Comparison of ENCODE assay signal across 8 cellular contexts in the genomic region with DNA sequence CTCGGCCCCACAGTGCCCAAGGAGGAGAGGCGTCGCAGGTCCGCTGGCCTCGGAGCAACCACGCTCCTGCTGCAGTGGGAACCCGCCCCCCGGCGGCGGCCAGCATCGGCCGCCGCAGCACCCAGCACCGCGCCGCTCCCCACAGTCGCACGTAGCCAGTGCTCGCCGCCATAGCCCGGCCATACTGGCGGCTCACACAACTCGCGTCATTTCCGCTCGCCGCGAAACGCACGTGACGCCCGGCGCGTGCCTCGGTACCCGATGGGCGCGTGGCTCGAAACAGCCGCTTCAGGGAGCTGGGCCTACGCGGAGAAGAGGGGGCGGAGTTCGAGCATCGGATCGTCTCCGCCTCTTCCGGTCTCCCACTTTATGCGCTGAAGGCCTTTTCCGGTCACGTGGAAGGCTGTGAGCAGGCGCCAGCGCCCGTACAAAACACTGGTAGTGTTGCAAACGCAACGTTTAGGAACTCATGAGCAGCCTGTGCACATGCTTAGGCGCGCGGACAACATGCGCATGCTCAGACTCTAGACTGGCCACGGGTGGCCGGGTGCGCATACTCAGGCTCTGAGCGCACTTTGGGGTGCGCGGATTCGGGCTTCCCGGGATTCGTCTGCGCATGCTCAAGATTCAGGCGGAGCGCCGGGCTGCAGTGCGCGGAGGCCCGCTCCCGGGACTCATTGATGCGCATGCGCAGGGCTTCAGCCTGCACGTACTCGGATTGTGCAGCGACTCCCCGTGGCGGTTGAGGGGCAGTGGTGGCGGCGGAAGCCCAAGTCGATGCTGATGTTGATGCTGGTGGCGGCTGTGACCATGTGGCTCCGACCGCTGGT. TPM values are rescaled to one million over a fixed set of nuclear protein-coding genes. Genes with fewer than 3 reads are reported as not detected.
DNase-seq lines count a peak whose midpoint lies in the region; TF ChIP-seq lines count a peak whose summit lies in the region.

A gene with protein sequence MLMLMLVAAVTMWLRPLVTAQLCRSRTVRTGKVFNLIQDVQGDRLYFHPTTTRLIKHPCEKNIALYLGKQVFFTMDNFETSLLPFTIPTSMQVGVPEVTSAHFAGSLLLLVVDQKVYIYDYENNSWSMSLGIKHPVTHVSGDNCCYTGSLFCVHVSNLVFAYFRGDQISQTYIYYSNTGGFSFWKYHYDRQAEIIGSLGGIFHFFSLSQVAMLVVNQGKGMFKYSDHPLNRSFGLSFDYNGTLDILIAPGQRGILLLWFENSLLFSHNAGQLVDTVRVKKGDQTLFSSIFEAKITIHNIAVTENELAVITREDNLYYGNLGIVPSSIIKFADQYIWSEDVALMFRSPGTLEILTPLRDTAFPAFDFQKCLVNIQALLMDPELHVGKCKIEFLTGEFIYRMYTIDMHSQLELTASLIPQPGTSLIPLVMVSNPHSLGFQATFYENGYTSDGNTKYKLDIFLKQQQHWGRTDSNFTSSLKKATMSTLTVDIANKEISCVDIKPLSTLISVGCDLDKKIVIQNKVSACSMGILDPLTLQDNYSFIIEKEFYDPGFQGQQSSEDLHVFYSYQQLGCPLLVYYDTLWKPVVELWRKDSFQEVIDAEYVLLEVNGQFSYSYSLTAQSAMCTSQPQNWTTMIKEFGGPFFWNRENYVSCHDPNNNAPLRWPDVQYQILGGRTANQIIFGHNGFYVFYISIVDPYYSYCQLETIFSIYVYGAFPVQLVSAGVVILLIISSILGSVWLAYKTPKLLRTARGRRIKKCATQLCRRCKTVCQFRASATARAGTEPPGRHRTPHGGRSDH (plus strand): TSS at position 677 of the 830 bp plus-strand sequence. CDS start 101 bp downstream, at position 778.
A gene with protein sequence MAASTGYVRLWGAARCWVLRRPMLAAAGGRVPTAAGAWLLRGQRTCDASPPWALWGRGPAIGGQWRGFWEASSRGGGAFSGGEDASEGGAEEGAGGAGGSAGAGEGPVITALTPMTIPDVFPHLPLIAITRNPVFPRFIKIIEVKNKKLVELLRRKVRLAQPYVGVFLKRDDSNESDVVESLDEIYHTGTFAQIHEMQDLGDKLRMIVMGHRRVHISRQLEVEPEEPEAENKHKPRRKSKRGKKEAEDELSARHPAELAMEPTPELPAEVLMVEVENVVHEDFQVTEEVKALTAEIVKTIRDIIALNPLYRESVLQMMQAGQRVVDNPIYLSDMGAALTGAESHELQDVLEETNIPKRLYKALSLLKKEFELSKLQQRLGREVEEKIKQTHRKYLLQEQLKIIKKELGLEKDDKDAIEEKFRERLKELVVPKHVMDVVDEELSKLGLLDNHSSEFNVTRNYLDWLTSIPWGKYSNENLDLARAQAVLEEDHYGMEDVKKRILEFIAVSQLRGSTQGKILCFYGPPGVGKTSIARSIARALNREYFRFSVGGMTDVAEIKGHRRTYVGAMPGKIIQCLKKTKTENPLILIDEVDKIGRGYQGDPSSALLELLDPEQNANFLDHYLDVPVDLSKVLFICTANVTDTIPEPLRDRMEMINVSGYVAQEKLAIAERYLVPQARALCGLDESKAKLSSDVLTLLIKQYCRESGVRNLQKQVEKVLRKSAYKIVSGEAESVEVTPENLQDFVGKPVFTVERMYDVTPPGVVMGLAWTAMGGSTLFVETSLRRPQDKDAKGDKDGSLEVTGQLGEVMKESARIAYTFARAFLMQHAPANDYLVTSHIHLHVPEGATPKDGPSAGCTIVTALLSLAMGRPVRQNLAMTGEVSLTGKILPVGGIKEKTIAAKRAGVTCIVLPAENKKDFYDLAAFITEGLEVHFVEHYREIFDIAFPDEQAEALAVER (minus strand): TSS at position 186 of the 830 bp plus-strand sequence. CDS start 14 bp downstream, at position 172.

- H3K4me3 Mint-ChIP-seq in HFFc6, result peak within 1 kb of the TSS; percentile 97
- peak within 1 kb of the TSS; percentile 89 for H3K4me3 Mint-ChIP-seq in activated naive CD4-positive, alpha-beta T cell treated with anti-CD3 and anti-CD28 coated beads, Interleukin-2, amount 50 U/mL, for 24 hours

- TF ChIP-seq CTCF in GM10248 (IDR thresholded peaks at IDR 0.05; ENCODE audit: control extremely low read depth, extremely low read depth, low read depth, missing control alignments) (peak; percentile 93), HFFc6 (IDR thresholded peaks at IDR 0.05) (peak; percentile 86)

- H3K27ac ChIP-seq in temporal lobe (ENCODE audit: low read depth, low read length), result peak within 1 kb of the TSS; percentile 86

- DNase-seq in GM10248 (ENCODE audit: extremely low spot score) (peak; percentile 100), HFFc6 (peak; percentile 98), NAMALWA (ENCODE audit: low spot score) (peak; percentile 99), SK-N-DZ (ENCODE audit: low spot score) (peak; percentile 98), globus pallidus (ENCODE audit: low spot score) (peak; percentile 99), nucleus accumbens (lab: John Stamatoyannopoulos, UW) (peak; percentile 65 to 100 (median 98))

- peak within 1 kb of the TSS; percentile 99 for H3K27ac Mint-ChIP-seq in HFFc6
- H3K27ac Mint-ChIP-seq in activated naive CD4-positive, alpha-beta T cell treated with anti-CD3 and anti-CD28 coated beads, Interleukin-2, amount 50 U/mL, for 24 hours, result peak within 1 kb of the TSS; percentile 94

- peaks cover 12% of the 10 kb centered on the region; the same call in 1 of the 2 replicates for H3K36me3 Mint-ChIP-seq in HFFc6 (ENCODE audit: low read depth)
- H3K36me3 Mint-ChIP-seq in activated naive CD4-positive, alpha-beta T cell treated with anti-CD3 and anti-CD28 coated beads, Interleukin-2, amount 50 U/mL, for 24 hours, result peaks cover 11% of the 10 kb centered on the region

- POLR2A ChIA-PET in GM10248 (lab: Yijun Ruan, JAX), result interaction anchor here (0.6 to 1.7 kb wide), 10 partner anchors 12 to 1803 kb away, joined by 3 to 9 read pairs (median 4); a partner anchor contains a TSS

- peaks cover 3% of the 10 kb centered on the region for H3K27me3 Mint-ChIP-seq in HFFc6 (ENCODE audit: insufficient read depth)
- no peaks in the 10 kb centered on the region for H3K27me3 Mint-ChIP-seq in activated naive CD4-positive, alpha-beta T cell treated with anti-CD3 and anti-CD28 coated beads, Interleukin-2, amount 50 U/mL, for 24 hours

- H3K4me1 Mint-ChIP-seq in HFFc6 (ENCODE audit: low read depth), result peaks cover 27% of the 10 kb centered on the region
- peaks cover 28% of the 10 kb centered on the region for H3K4me1 Mint-ChIP-seq in activated naive CD4-positive, alpha-beta T cell treated with anti-CD3 and anti-CD28 coated beads, Interleukin-2, amount 50 U/mL, for 24 hours

- CTCF ChIA-PET in GM10248 (lab: Yijun Ruan, JAX), result interaction anchor here (0.7 to 6.5 kb wide), 10 partner anchors 8 to 302 kb away, joined by 3 to 79 read pairs (median 4); a partner anchor contains a TSS

- no peaks in the 10 kb centered on the region for H3K9me3 Mint-ChIP-seq in HFFc6
- H3K9me3 Mint-ChIP-seq in activated naive CD4-positive, alpha-beta T cell treated with anti-CD3 and anti-CD28 coated beads, Interleukin-2, amount 50 U/mL, for 24 hours, result no peaks in the 10 kb centered on the region

RNA-seq across cellular contexts. Expression of the first gene that starts in this region (rescaled TPM):
- not detected for total RNA-seq in HFFc6 (2021; fragmentation: NEBNext Ultra II Directional; extraction: Animal tissue kit (Norgen Biotek cat#: 25700))
- not detected in 2 replicates for polyA plus RNA-seq in SK-N-DZ (2014; cell fraction: cytosol; rRNA removed)
- not detected in 2 replicates for polyA plus RNA-seq in SK-N-DZ (2014; cell fraction: nucleus; rRNA removed)
- total RNA-seq in temporal lobe, result 0.25 TPM

RNA-seq across cellular contexts. Expression of the second gene that starts in this region (rescaled TPM):
- total RNA-seq in HFFc6 (2021; fragmentation: NEBNext Ultra II Directional; extraction: Animal tissue kit (Norgen Biotek cat#: 25700)), result 10 to 100 TPM; 67.9 to 86.0 (median 72.9) TPM
- 59.6 and 71.5 TPM in 2 replicates for polyA plus RNA-seq in SK-N-DZ (2014; cell fraction: cytosol; rRNA removed)
- 130 and 133 TPM in 2 replicates for polyA plus RNA-seq in SK-N-DZ (2014; cell fraction: nucleus; rRNA removed)
- 37.4 TPM for total RNA-seq in temporal lobe

Comparison
In these comparisons a context has a peak if more than half of its experiments do, and no peak if none do; other contexts are left out.
1. Peak in every context shown above with its lines: DNase-seq and H3K27ac ChIP-seq.